30 cellular contexts compared by ENCODE assay signal in genomic region chr4:187019896-187020295, GRCh38.
DNase-seq lines count a peak whose midpoint lies in the region; ATAC-seq and TF ChIP-seq lines count a peak whose summit lies in the region.
"Had no signal": no experiment of that assay in that cellular context is flagged by ENCODE, and none has a peak within 500 bp of the region (broad histone marks: within the 10 kb centered on the region; RNA-seq: fewer than 3 reads in every experiment).

No MANE protein-coding gene starts in this region.

- WGBS in IMR-90 (ENCODE audit: extremely low coverage in 2 of 2, insufficient read length in 1 of 2), 2 experiments = 92% methylated on average over 2 of the region's 8 CpGs; no CpG with 5 or more reads in 1 of the 2 experiments

- H3K4me1 ChIP-seq in A673 (ENCODE audit: insufficient read depth, low read length, poor library complexity, severe bottlenecking) = no peaks in the 10 kb centered on the region
- peaks cover 2% of the 10 kb centered on the region; the same call in 1 of the 2 replicates for H3K4me1 ChIP-seq in IMR-90 (ENCODE audit: control insufficient read depth, insufficient read depth, low read length)
- H3K4me1 ChIP-seq in PC-3 (ENCODE audit: insufficient read depth, low read length) = no peaks in the 10 kb centered on the region
- H3K4me1 ChIP-seq in CD8-positive, alpha-beta T cell (ENCODE audit: insufficient read depth, low read length) = no peaks in the 10 kb centered on the region
- H3K4me1 ChIP-seq: breast epithelium, gastrocnemius medialis, SJCRH30, testis had no signal

- H3K27ac ChIP-seq in A673 (ENCODE audit: low read depth, low read length, poor library complexity, severe bottlenecking) (no peak overlapping the region), IMR-90 (ENCODE audit: insufficient read depth, low read length) (no peak overlapping the region), VCaP (peak overlapping the region; percentile 27; the same call in 1 of the 2 replicates), coronary artery (no peak overlapping the region), PC-3 (ENCODE audit: low read length) (no peak overlapping the region)
- no peak overlapping the region for H3K27ac ChIP-seq in CD8-positive, alpha-beta T cell (ENCODE audit: low read depth, low read length)
- H3K27ac ChIP-seq: breast epithelium, gastrocnemius medialis, SJCRH30, testis had no signal

- H4K8ac ChIP-seq in IMR-90 (ENCODE audit: low read depth in 2 of 2, low read length in 2 of 2) = no peak overlapping the region

- H3K4me1 Mint-ChIP-seq in CD8-positive, alpha-beta T cell (ENCODE audit: low read depth) = no peaks in the 10 kb centered on the region
- H3K4me1 Mint-ChIP-seq: activated CD4-positive, alpha-beta T cell treated with anti-CD3 and anti-CD28 coated beads, Interleukin-2, amount 10 ng/mL, durations not matched to agents 24 days and 14 days; activated naive CD4-positive, alpha-beta T cell treated with anti-CD3 and anti-CD28 coated beads, Interleukin-2, amount 50 U/mL, for 24 hours; CD14-positive monocyte; immature natural killer cell; memory B cell had no signal

- POLR2A ChIA-PET in A673 (lab: Charles Lee; ENCODE audit: low non-redundant PET) = no interaction called here
- POLR2A ChIA-PET in IMR-90 (lab: Charles Lee; ENCODE audit: unreplicated experiment) = no interaction called here
- POLR2A ChIA-PET in PC-3 (lab: Charles Lee; ENCODE audit: unreplicated experiment) = no interaction called here
- POLR2A ChIA-PET in CD8-positive, alpha-beta T cell (lab: Charles Lee) = interaction anchor here (1.0 kb wide), 1 partner anchor 9 kb away, joined by 3 read pairs; no protein-coding TSS in a partner anchor

- intact Hi-C loops in A673 (cut with micrococcal nuclease; ENCODE audit: unreplicated experiment) (no loop called here), IMR-90 (cut with micrococcal nuclease) (no loop called here), PC-3 (cut with micrococcal nuclease) (no loop called here)
- intact Hi-C loops in CD8-positive, alpha-beta T cell (cut with DNase I, micrococcal nuclease) = no loop called here

- H2AK9ac ChIP-seq in IMR-90 (replicated peaks; ENCODE audit: low read depth, low read length, poor library complexity) = no peak overlapping the region

- peaks cover 59% of the 10 kb centered on the region for H3K27me3 ChIP-seq in A673 (replicated peaks; ENCODE audit: insufficient read depth, low read depth, low read length, poor library complexity)
- no peaks in the 10 kb centered on the region for H3K27me3 ChIP-seq in IMR-90 (ENCODE audit: control insufficient read depth, insufficient read depth, low read length)
- H3K27me3 ChIP-seq in PC-3 (ENCODE audit: low read length) = no peaks in the 10 kb centered on the region
- no peaks in the 10 kb centered on the region for H3K27me3 ChIP-seq in CD8-positive, alpha-beta T cell (ENCODE audit: insufficient read depth, low read length)
- H3K27me3 ChIP-seq: breast epithelium, gastrocnemius medialis, SJCRH30, testis had no signal

- H3K23ac ChIP-seq in IMR-90 (ENCODE audit: low read depth, low read length) = no peak overlapping the region

- H2BK5ac ChIP-seq in IMR-90 (ENCODE audit: low read depth, low read length, poor library complexity, severe bottlenecking) = no peak overlapping the region

- no peak overlapping the region for H3K27ac Mint-ChIP-seq in CD8-positive, alpha-beta T cell
- H3K27ac Mint-ChIP-seq: activated CD4-positive, alpha-beta T cell treated with anti-CD3 and anti-CD28 coated beads, Interleukin-2, amount 10 ng/mL, durations not matched to agents 24 days and 14 days; activated naive CD4-positive, alpha-beta T cell treated with anti-CD3 and anti-CD28 coated beads, Interleukin-2, amount 50 U/mL, for 24 hours; CD14-positive monocyte; immature natural killer cell; memory B cell had no signal

- no peaks in the 10 kb centered on the region for H3K79me1 ChIP-seq in IMR-90 (ENCODE audit: low read depth in 1 of 2, low read length in 2 of 2)

- TF ChIP-seq RAD21 in IMR-90 (IDR thresholded peaks at IDR 0.05; ENCODE audit: low read length) = no peak

- TF ChIP-seq CTCF in A673 (conservative IDR thresholded peaks at IDR 0.05; ENCODE audit: low read depth, low read length) = no peak
- TF ChIP-seq CTCF in IMR-90 (conservative IDR thresholded peaks at IDR 0.05; ENCODE audit: low read depth, low read length) = no peak
- no peak for TF ChIP-seq CTCF in VCaP (conservative IDR thresholded peaks at IDR 0.05)
- no peak for TF ChIP-seq CTCF in coronary artery (IDR thresholded peaks at IDR 0.05)
- TF ChIP-seq CTCF in PC-3 (conservative IDR thresholded peaks at IDR 0.05; ENCODE audit: low read depth, low read length) = no peak
- no peak for TF ChIP-seq CTCF in CD8-positive, alpha-beta T cell (IDR thresholded peaks at IDR 0.05)

- no peak overlapping the region for H3K4me3 Mint-ChIP-seq in CD8-positive, alpha-beta T cell
- H3K4me3 Mint-ChIP-seq: activated CD4-positive, alpha-beta T cell treated with anti-CD3 and anti-CD28 coated beads, Interleukin-2, amount 10 ng/mL, durations not matched to agents 24 days and 14 days; activated naive CD4-positive, alpha-beta T cell treated with anti-CD3 and anti-CD28 coated beads, Interleukin-2, amount 50 U/mL, for 24 hours; CD14-positive monocyte; immature natural killer cell; memory B cell had no signal

- no peak overlapping the region for H2AK5ac ChIP-seq in IMR-90 (ENCODE audit: low read depth, low read length)

- no peaks in the 10 kb centered on the region for H3F3A ChIP-seq in PC-3 (ENCODE audit: low read length, unreplicated experiment)

- BruUV-seq in A673 (replicated peaks; lab: Mats Ljungman, UMichigan) (no TSS peak), IMR-90 (replicated peaks; lab: Mats Ljungman, UMichigan) (no TSS peak), PC-3 (replicated peaks; lab: Mats Ljungman, UMichigan) (no TSS peak)

- H3K27me3 Mint-ChIP-seq in CD8-positive, alpha-beta T cell (ENCODE audit: low read depth) = no peaks in the 10 kb centered on the region
- H3K27me3 Mint-ChIP-seq: activated CD4-positive, alpha-beta T cell treated with anti-CD3 and anti-CD28 coated beads, Interleukin-2, amount 10 ng/mL, durations not matched to agents 24 days and 14 days; activated naive CD4-positive, alpha-beta T cell treated with anti-CD3 and anti-CD28 coated beads, Interleukin-2, amount 50 U/mL, for 24 hours; memory B cell had no signal

- H3K4me3 ChIP-seq in A673 (ENCODE audit: low read depth, low read length, poor library complexity, severe bottlenecking) = no peak overlapping the region
- no peak overlapping the region for H3K4me3 ChIP-seq in IMR-90 (ENCODE audit: insufficient read depth, low read depth, low read length)
- no peak overlapping the region for H3K4me3 ChIP-seq in coronary artery
- no peak overlapping the region for H3K4me3 ChIP-seq in PC-3 (ENCODE audit: low read length)
- no peak overlapping the region for H3K4me3 ChIP-seq in CD8-positive, alpha-beta T cell (ENCODE audit: low read depth, low read length)
- H3K4me3 ChIP-seq: breast epithelium, gastrocnemius medialis, GM12878, SJCRH30, smooth muscle cell, testis had no signal

- no peak overlapping the region for H3K56ac ChIP-seq in IMR-90 (ENCODE audit: extremely low read depth, insufficient read depth, low read length)

- CTCF ChIA-PET in A673 (lab: Charles Lee) (interaction anchor here (0.6 kb wide), 1 partner anchor 1274 kb away, joined by 3 read pairs; no protein-coding TSS in a partner anchor), IMR-90 (lab: Yijun Ruan, JAX) (no interaction called here), PC-3 (lab: Charles Lee) (no interaction called here)
- CTCF ChIA-PET in CD8-positive, alpha-beta T cell (lab: Charles Lee) = no interaction called here

- no peak overlapping the region for H3K18ac ChIP-seq in IMR-90 (ENCODE audit: low read depth, low read length)

- H3K9me1 ChIP-seq in IMR-90 (ENCODE audit: insufficient read depth, low read length) = no peaks in the 10 kb centered on the region

- H3K36me3 ChIP-seq in A673 (ENCODE audit: insufficient read depth, low read length, poor library complexity, severe bottlenecking) (no peaks in the 10 kb centered on the region), IMR-90 (ENCODE audit: control insufficient read depth, insufficient read depth, low read length) (no peaks in the 10 kb centered on the region), PC-3 (ENCODE audit: low read depth, low read length) (no peaks in the 10 kb centered on the region)
- no peaks in the 10 kb centered on the region for H3K36me3 ChIP-seq in CD8-positive, alpha-beta T cell (ENCODE audit: insufficient read depth, low read length)
- H3K36me3 ChIP-seq: breast epithelium, gastrocnemius medialis, SJCRH30 had no signal

- H3K14ac ChIP-seq in IMR-90 (replicated peaks; ENCODE audit: low read depth, low read length) = no peak overlapping the region

- H4K20me1 ChIP-seq in IMR-90 (ENCODE audit: insufficient read depth, low read length) (no peaks in the 10 kb centered on the region), PC-3 (ENCODE audit: low read length) (no peaks in the 10 kb centered on the region)

- H3K79me2 ChIP-seq in PC-3 (ENCODE audit: low read length) = no peaks in the 10 kb centered on the region

- H3K4me2 ChIP-seq in IMR-90 (ENCODE audit: low read depth, low read length) (no peak overlapping the region), PC-3 (ENCODE audit: low read length) (no peak overlapping the region)
- H3K4me2 ChIP-seq: smooth muscle cell had no signal

- H3K9me3 ChIP-seq in A673 (ENCODE audit: low read depth, low read length, poor library complexity, severe bottlenecking) (no peaks in the 10 kb centered on the region), IMR-90 (ENCODE audit: control insufficient read depth, insufficient read depth, low read length) (no peaks in the 10 kb centered on the region), PC-3 (ENCODE audit: low read length) (no peaks in the 10 kb centered on the region)
- H3K9me3 ChIP-seq in CD8-positive, alpha-beta T cell (ENCODE audit: low read length) = no peaks in the 10 kb centered on the region
- H3K9me3 ChIP-seq: breast epithelium, gastrocnemius medialis, SJCRH30, testis had no signal

- dilution Hi-C loops in IMR-90 (cut with HindIII; ENCODE audit: low sequenced_read_pairs, unreplicated experiment) = no loop called here

- DNase-seq in A673 (ENCODE audit: low spot score) = peak; percentile 78
- no peak for DNase-seq in IMR-90
- peak; percentile 36 for DNase-seq in iPS-NIHi11 (ENCODE audit: low spot score)
- no peak for DNase-seq in coronary artery (ENCODE audit: low spot score)
- no peak for DNase-seq in PC-3
- DNase-seq in CD8-positive, alpha-beta T cell = no peak
- DNase-seq: activated CD4-positive, alpha-beta T cell treated with anti-CD3 and anti-CD28 coated beads, Interleukin-2, amount 10 ng/mL, durations not matched to agents 24 days and 14 days; activated CD8-positive, alpha-beta memory T cell treated with anti-CD3 and anti-CD28 coated beads for 24 hours; amniotic stem cell; gastrocnemius medialis; immature natural killer cell; NCI-H1092 treated with DMSO at 0.1 percent for 48 hours; NCI-H1694 treated with DMSO at 0.1 percent for 48 hours; NCI-H526; right cardiac atrium; SJCRH30; stimulated activated CD4-positive, alpha-beta T cell treated with anti-CD3 and anti-CD28 coated beads, Interleukin-2, amount 100 ng/mL, for 24 hours; stimulated activated naive CD8-positive, alpha-beta T cell treated with anti-CD3 and anti-CD28 coated beads, Interleukin-15, Interleukin-2, amounts not matched to agents 100 U/mL and 50 U/mL, for 24 hours; SW 1271; T-helper 9 cell; testis had no signal

- H3K36me3 Mint-ChIP-seq in CD8-positive, alpha-beta T cell = no peaks in the 10 kb centered on the region
- H3K36me3 Mint-ChIP-seq: activated naive CD4-positive, alpha-beta T cell treated with anti-CD3 and anti-CD28 coated beads, Interleukin-2, amount 50 U/mL, for 24 hours; CD14-positive monocyte; immature natural killer cell; memory B cell had no signal

- no peak overlapping the region for H2BK120ac ChIP-seq in IMR-90 (ENCODE audit: low read depth, low read length)

- H3K9me2 ChIP-seq in PC-3 (replicated peaks; ENCODE audit: low read length) = no peaks in the 10 kb centered on the region

- no peak overlapping the region for H3K4ac ChIP-seq in IMR-90 (ENCODE audit: low read depth, low read length)

- H2AFZ ChIP-seq in IMR-90 (replicated peaks; ENCODE audit: low read length, poor library complexity) = peak overlapping the region; percentile 23
- H2AFZ ChIP-seq in PC-3 (ENCODE audit: low read length) = no peak overlapping the region

- no peak overlapping the region for H2BK15ac ChIP-seq in IMR-90 (ENCODE audit: low read depth, low read length)

- H3K9ac ChIP-seq in IMR-90 (ENCODE audit: low read depth, low read length) (no peak overlapping the region), PC-3 (ENCODE audit: low read length) (no peak overlapping the region)

- in situ Hi-C loops in IMR-90 (cut with MboI; ENCODE audit: low sequenced_read_pairs) = no loop called here

- H2BK20ac ChIP-seq in IMR-90 (ENCODE audit: low read depth, low read length) = no peak overlapping the region

- no peak for TF ChIP-seq POLR2A in IMR-90 (IDR thresholded peaks at IDR 0.05; ENCODE audit: low read depth, low read length)

- ATAC-seq in IMR-90 (ENCODE audit: low read depth) (no peak), PC-3 (no peak), HG02938 (IDR thresholded peaks at IDR 0.05; ENCODE audit: unreplicated experiment) (no peak)
- ATAC-seq in CD8-positive, alpha-beta T cell = no peak
- ATAC-seq: gastrocnemius medialis; GM12878; left lobe of liver; right cardiac atrium; stimulated activated naive CD8-positive, alpha-beta T cell treated with anti-CD3 and anti-CD28 coated beads, Interleukin-15, Interleukin-2, amounts not matched to agents 100 U/mL and 50 U/mL, for 24 hours had no signal

- H3K9me3 Mint-ChIP-seq in CD8-positive, alpha-beta T cell = peaks cover 10% of the 10 kb centered on the region
- H3K9me3 Mint-ChIP-seq: activated CD4-positive, alpha-beta T cell treated with anti-CD3 and anti-CD28 coated beads, Interleukin-2, amount 10 ng/mL, durations not matched to agents 24 days and 14 days; activated naive CD4-positive, alpha-beta T cell treated with anti-CD3 and anti-CD28 coated beads, Interleukin-2, amount 50 U/mL, for 24 hours had no signal

- no peak overlapping the region for H4K5ac ChIP-seq in IMR-90 (ENCODE audit: low read depth, low read length)

- no peak overlapping the region for H4K91ac ChIP-seq in IMR-90 (ENCODE audit: insufficient read depth, low read depth, low read length)

Comparison
In these comparisons a context has a peak if more than half of its experiments do, and no peak if none do; other contexts are left out.
1. DNase-seq: peak in A673 (single experiment) and iPS-NIHi11 (single experiment); none in IMR-90 (single experiment), coronary artery (single experiment), PC-3 (single experiment) and CD8-positive, alpha-beta T cell (0 of 7).